ENCODE assay signal across 9 cellular contexts in genomic region chr1:156920233-156921052, GRCh38.
DNase-seq lines count a peak whose midpoint lies in the region; ATAC-seq and TF ChIP-seq lines count a peak whose summit lies in the region.
"Had no signal": no experiment of that assay in that cellular context is flagged by ENCODE, and none has a peak within 500 bp of the region (broad histone marks: within the 10 kb centered on the region; RNA-seq: fewer than 3 reads in every experiment).

LRRC71 (plus strand) TSS chr1:156920632; CDS start chr1:156920804, 172 bp downstream.

- no peak for ATAC-seq in HG03108 (IDR thresholded peaks at IDR 0.05; ENCODE audit: unreplicated experiment)

- DNase-seq in DMS53 (lab: John Stamatoyannopoulos, UW) (peak; percentile 89), LoVo (ENCODE audit: low spot score) (peak; percentile 58), islet precursor cell (peak; percentile 93), SIG-M5 (lab: John Stamatoyannopoulos, UW) (no peak)
- peak; percentile 34 for DNase-seq in central memory CD4-positive, alpha-beta T cell
- DNase-seq in stimulated activated CD4-positive, alpha-beta T cell treated with anti-CD3 and anti-CD28 coated beads, Interleukin-15, amount 100 ng/mL, for 1 hour (ENCODE audit: low read depth in 1 of 2, low spot score in 1 of 2) = peak; percentile 12 to 51
- DNase-seq: activated B cell treated with CpG ODN at 0.5 μM for 24 hours had no signal

- no peak within 1 kb of the TSS for H3K27ac ChIP-seq in VCaP

- peak; percentile 67 for TF ChIP-seq CTCF in VCaP (conservative IDR thresholded peaks at IDR 0.05)
